In the genomic region with DNA sequence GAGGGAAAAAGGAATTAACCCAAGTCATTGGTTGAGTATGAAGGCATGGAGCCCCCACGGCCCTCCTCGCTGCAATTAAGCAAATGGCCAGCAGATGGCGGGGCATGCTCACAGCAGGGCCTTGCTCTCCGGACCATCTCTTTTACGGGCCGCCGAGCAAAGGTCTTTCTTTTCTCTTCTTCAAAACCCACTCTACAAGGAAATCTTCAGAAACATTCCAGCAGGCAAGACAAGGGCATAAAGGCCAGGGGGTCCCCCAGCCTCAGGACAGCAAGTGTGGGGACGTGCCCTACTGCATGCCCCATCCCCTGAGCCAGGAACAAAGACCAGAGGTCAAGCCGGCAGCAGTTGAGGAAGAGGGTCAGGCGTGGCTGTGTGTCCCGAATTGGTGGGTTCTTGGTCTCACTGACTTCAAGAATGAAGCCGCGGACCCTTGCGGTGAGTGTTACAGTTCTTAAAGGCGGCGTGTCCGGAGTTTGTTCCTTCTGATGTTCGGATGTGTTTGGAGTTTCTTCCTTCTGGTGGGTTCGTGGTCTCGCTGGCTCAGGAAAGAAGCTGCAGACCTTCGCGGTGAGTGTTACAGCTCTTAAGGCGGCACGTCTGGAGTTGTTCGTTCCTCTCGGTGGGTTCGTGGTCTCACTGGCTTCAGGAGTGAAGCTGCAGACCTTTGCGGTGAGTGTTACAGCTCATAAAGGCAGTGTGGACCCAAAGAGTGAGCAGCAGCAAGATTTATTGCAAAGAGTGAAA, we compare ENCODE assay signal across 8 cellular contexts. TPM values are rescaled to one million over a fixed set of nuclear protein-coding genes. Genes with fewer than 3 reads are reported as not detected.
A peak's percentile ranks its signal among the peaks of the same experiment; 100 is the strongest.
DNase-seq lines count a peak whose midpoint lies in the region; ATAC-seq and TF ChIP-seq lines count a peak whose summit lies in the region.
"Not testable (repeated sequence)": the region's sequence is repeated elsewhere in the genome, so short reads cannot be mapped to it uniquely, and the experiment has no call there.

No MANE protein-coding gene starts in this region.

- not testable (repeated sequence) for H3K4me1 ChIP-seq in GM23248 (ENCODE audit: insufficient read depth); MM.1S (ENCODE audit: low read length); SJSA1 (replicated peaks)

- H3K4me3 ChIP-seq in GM23248 = peak overlapping the region; percentile 73
- H3K4me3 ChIP-seq in MM.1S (ENCODE audit: low read length) = peak overlapping the region; percentile 77
- H3K4me3 ChIP-seq in SJSA1 = peak overlapping the region; percentile 26

- not testable (repeated sequence) for H3K27ac ChIP-seq in GM23248; MM.1S (ENCODE audit: low read length); SJSA1

- H2AFZ ChIP-seq in GM23248 (peak overlapping the region; percentile 92), MM.1S (ENCODE audit: low read length) (peak overlapping the region; percentile 97)

- H3K9me3 Mint-ChIP-seq in nephron progenitor cell; stimulated activated effector memory CD8-positive, alpha-beta T cell treated with anti-CD3 and anti-CD28 coated beads, Interleukin-12 subunit alpha, Interleukin-12 subunit beta, amount 100 ng/mL, for 72 hours: not testable (repeated sequence)

- peak overlapping the region; percentile 33 for H3K27ac Mint-ChIP-seq in nephron progenitor cell
- H3K27ac Mint-ChIP-seq in stimulated activated effector memory CD8-positive, alpha-beta T cell treated with anti-CD3 and anti-CD28 coated beads, Interleukin-12 subunit alpha, Interleukin-12 subunit beta, amount 100 ng/mL, for 72 hours = peak overlapping the region; percentile 85

- H3K9ac ChIP-seq in GM23248 (peak overlapping the region; percentile 49), MM.1S (ENCODE audit: low read length) (peak overlapping the region; percentile 32; the same call in 1 of the 2 replicates)

- not testable (repeated sequence) for H3K9me2 ChIP-seq in GM23248 (ENCODE audit: insufficient read depth); MM.1S (replicated peaks; ENCODE audit: insufficient read depth, low read length)

- TF ChIP-seq CTCF in MM.1S (IDR thresholded peaks at IDR 0.05; ENCODE audit: low read length) = peak; percentile 96
- peak; percentile 97 for TF ChIP-seq CTCF in nephron progenitor cell (IDR thresholded peaks at IDR 0.05)

- H3K36me3 ChIP-seq in GM23248 (ENCODE audit: low read depth); MM.1S (replicated peaks; ENCODE audit: insufficient read depth, low read length); SJSA1: not testable (repeated sequence)

- not testable (repeated sequence) for H3K36me3 Mint-ChIP-seq in nephron progenitor cell (ENCODE audit: low read depth); stimulated activated effector memory CD8-positive, alpha-beta T cell treated with anti-CD3 and anti-CD28 coated beads, Interleukin-12 subunit alpha, Interleukin-12 subunit beta, amount 100 ng/mL, for 72 hours

- H3K9me3 ChIP-seq in GM23248 (ENCODE audit: low read depth); MM.1S (replicated peaks; ENCODE audit: insufficient read depth, low read length); SJSA1 (replicated peaks): not testable (repeated sequence)

- H3K4me1 Mint-ChIP-seq in nephron progenitor cell = peaks cover 19% of the 10 kb centered on the region
- not testable (repeated sequence) for H3K4me1 Mint-ChIP-seq in stimulated activated effector memory CD8-positive, alpha-beta T cell treated with anti-CD3 and anti-CD28 coated beads, Interleukin-12 subunit alpha, Interleukin-12 subunit beta, amount 100 ng/mL, for 72 hours

- H3K27me3 Mint-ChIP-seq in nephron progenitor cell (ENCODE audit: low read depth, poor library complexity) = not testable (repeated sequence)

- DNase-seq in DMS 273 treated with DMSO at 0.1 percent for 48 hours (lab: John Stamatoyannopoulos, UW) = peak; percentile 19
- DNase-seq in GM23248 = peak; percentile 81
- peak; percentile 76 for DNase-seq in MM.1S
- peak; percentile 71 to 84 for DNase-seq in SJSA1 (ENCODE audit: low read depth in 1 of 2, low spot score in 2 of 2)
- peak; percentile 94 for DNase-seq in activated effector memory CD4-positive, alpha-beta T cell treated with anti-CD3 and anti-CD28 coated beads, Interleukin-2, amount 50 U/mL, for 16 hours
- peak; percentile 60 for DNase-seq in fibroblast of the conjunctiva (ENCODE audit: low read depth)
- DNase-seq in nephron progenitor cell = peak; percentile 95
- peak; percentile 91 to 93 for DNase-seq in stimulated activated effector memory CD8-positive, alpha-beta T cell treated with anti-CD3 and anti-CD28 coated beads, Interleukin-12 subunit alpha, Interleukin-12 subunit beta, amount 100 ng/mL, for 72 hours (ENCODE audit: low spot score in 2 of 2)

- WGBS in GM23248 (ENCODE audit: low coverage in 1 of 2, low lambda C conversion rate in 2 of 2, missing lambda C conversion rate in 2 of 2), 2 experiments = 9 to 10% methylated on average over 28 of the region's 28 CpGs

- H3K27me3 ChIP-seq in GM23248 (replicated peaks; ENCODE audit: insufficient read depth); MM.1S (replicated peaks; ENCODE audit: insufficient read depth, low read length); SJSA1 (replicated peaks): not testable (repeated sequence)

- H3K4me2 ChIP-seq in GM23248 (ENCODE audit: unreplicated experiment) = peak overlapping the region; percentile 86
- H3K4me2 ChIP-seq in MM.1S (ENCODE audit: low read depth, low read length) = peak overlapping the region; percentile 97

- H4K20me1 ChIP-seq in GM23248 (ENCODE audit: insufficient read depth); MM.1S (ENCODE audit: insufficient read depth, low read length): not testable (repeated sequence)

- in situ Hi-C loops in GM23248 (cut with MboI) = not testable (repeated sequence)

- peak; percentile 94 for ATAC-seq in stimulated activated effector memory CD8-positive, alpha-beta T cell treated with anti-CD3 and anti-CD28 coated beads, Interleukin-12 subunit alpha, Interleukin-12 subunit beta, amount 100 ng/mL, for 72 hours

- not testable (repeated sequence) for H3F3A ChIP-seq in GM23248 (ENCODE audit: insufficient read depth); MM.1S (ENCODE audit: insufficient read depth, low read length)

- H3K79me2 ChIP-seq in GM23248 (ENCODE audit: insufficient read depth); MM.1S (ENCODE audit: low read length): not testable (repeated sequence)

- H3K4me3 Mint-ChIP-seq in nephron progenitor cell = peak overlapping the region; percentile 81
- H3K4me3 Mint-ChIP-seq in stimulated activated effector memory CD8-positive, alpha-beta T cell treated with anti-CD3 and anti-CD28 coated beads, Interleukin-12 subunit alpha, Interleukin-12 subunit beta, amount 100 ng/mL, for 72 hours = peak overlapping the region; percentile 90

RNA-seq across cellular contexts. Expression of a gene that starts 59.6 kb away (rescaled TPM):
- total RNA-seq in GM23248 (2014; rRNA removed; shearing (Covaris generic)) = 7.2 and 9.0 TPM in 2 replicates
- polyA plus RNA-seq in GM23248 (2016; fragmentation: Nextera tagmentation; extraction: Ambion mirVana) = 17.9 and 18.2 TPM in 2 replicates
- total RNA-seq in SJSA1 (2014; rRNA removed; shearing (Covaris generic)) = 13.6 and 15.4 TPM in 2 replicates

Comparison
In these comparisons a context has a peak if more than half of its experiments do, and no peak if none do; other contexts are left out.
1. DNase-seq: peak in every context shown above with its lines; median percentile 95 in nephron progenitor cell; 94 in activated effector memory CD4-positive, alpha-beta T cell treated with anti-CD3 and anti-CD28 coated beads, Interleukin-2, amount 50 U/mL, for 16 hours; 92 in stimulated activated effector memory CD8-positive, alpha-beta T cell treated with anti-CD3 and anti-CD28 coated beads, Interleukin-12 subunit alpha, Interleukin-12 subunit beta, amount 100 ng/mL, for 72 hours; 81 in GM23248; 78 in SJSA1; 76 in MM.1S; 60 in fibroblast of the conjunctiva; 19 in DMS 273 treated with DMSO at 0.1 percent for 48 hours.
2. H3K4me3 ChIP-seq: peak in every context shown above with its lines; median percentile 77 in MM.1S; 73 in GM23248; 26 in SJSA1.